Comparison of ENCODE assay signal across 8 cellular contexts in genomic region chr12:57109207-57110160, GRCh38. TPM values are rescaled to one million over a fixed set of nuclear protein-coding genes. Genes with fewer than 3 reads are reported as not detected.
DNase-seq lines count a peak whose midpoint lies in the region; ATAC-seq and TF ChIP-seq lines count a peak whose summit lies in the region.

No MANE protein-coding gene starts in this region.

- no peak for TF ChIP-seq CTCF in SK-N-SH (IDR thresholded peaks at IDR 0.05)

- no peaks in the 10 kb centered on the region for H3K79me2 ChIP-seq in SK-N-SH (ENCODE audit: insufficient read depth)

- H3K9me3 Mint-ChIP-seq in activated naive CD8-positive, alpha-beta T cell treated with anti-CD3 and anti-CD28 coated beads, Interleukin-2, amount 50 U/mL, for 24 hours, result no peaks in the 10 kb centered on the region

- H3K36me3 Mint-ChIP-seq in activated naive CD8-positive, alpha-beta T cell treated with anti-CD3 and anti-CD28 coated beads, Interleukin-2, amount 50 U/mL, for 24 hours (ENCODE audit: low read depth), result peaks cover 49% of the 10 kb centered on the region

- H3K9me2 ChIP-seq in SK-N-SH, result no peaks in the 10 kb centered on the region

- H3K27ac ChIP-seq in SK-N-SH (ENCODE audit: low read depth in 2 of 2, low read length in 1 of 2) (no peak overlapping the region), layer of hippocampus (ENCODE audit: low read depth, low read length) (peak overlapping the region; percentile 95), substantia nigra (ENCODE audit: low read depth, low read length, poor library complexity, severe bottlenecking) (peak overlapping the region; percentile 9)

- H3K9ac ChIP-seq in SK-N-SH, result no peak overlapping the region

- H3K4me3 Mint-ChIP-seq in activated naive CD8-positive, alpha-beta T cell treated with anti-CD3 and anti-CD28 coated beads, Interleukin-2, amount 50 U/mL, for 24 hours, result peak overlapping the region; percentile 98

- H2AFZ ChIP-seq in SK-N-SH (ENCODE audit: low read depth), result no peak overlapping the region

- H3K9me3 ChIP-seq in SK-N-SH, result no peaks in the 10 kb centered on the region

- POLR2A ChIA-PET in SK-N-SH (lab: Yijun Ruan, JAX), result no interaction called here

- no peak overlapping the region for H3K4me2 ChIP-seq in SK-N-SH

- no peaks in the 10 kb centered on the region for H4K20me1 ChIP-seq in SK-N-SH (ENCODE audit: insufficient read depth)

- TF ChIP-seq RAD21 in SK-N-SH (IDR thresholded peaks at IDR 0.05; ENCODE audit: low read length), result no peak

- CTCF ChIA-PET in SK-N-SH (lab: Yijun Ruan, JAX), result interaction anchor here (0.6 to 23.2 kb wide), 11 partner anchors 16 to 887 kb away, joined by 3 to 339 read pairs (median 43); partner anchors contain the start of genes NAB2, NEMP1 and ZBTB39

- H3F3A ChIP-seq in SK-N-SH (replicated peaks; ENCODE audit: insufficient read depth), result no peaks in the 10 kb centered on the region

- H3K4me1 Mint-ChIP-seq in activated naive CD8-positive, alpha-beta T cell treated with anti-CD3 and anti-CD28 coated beads, Interleukin-2, amount 50 U/mL, for 24 hours, result peaks cover 60% of the 10 kb centered on the region

- H3K27ac Mint-ChIP-seq in activated naive CD8-positive, alpha-beta T cell treated with anti-CD3 and anti-CD28 coated beads, Interleukin-2, amount 50 U/mL, for 24 hours, result peak overlapping the region; percentile 96

- peaks cover 0 to 9% of the 10 kb centered on the region in 2 experiments; a peak in 2 of 4 replicates for H3K4me1 ChIP-seq in SK-N-SH (ENCODE audit: control insufficient read depth in 1 of 2, insufficient read depth in 2 of 2, low read depth in 1 of 2, low read length in 1 of 2)

- H3K27me3 ChIP-seq in SK-N-SH (ENCODE audit: insufficient read depth) (no peaks in the 10 kb centered on the region), layer of hippocampus (ENCODE audit: control insufficient read depth, insufficient read depth, low read length) (no peaks in the 10 kb centered on the region)

- H3K4me3 ChIP-seq in SK-N-SH (ENCODE audit: low read depth in 2 of 2, low read length in 1 of 2), result no peak overlapping the region

- TF ChIP-seq EP300 in SK-N-SH (IDR thresholded peaks at IDR 0.05; ENCODE audit: borderline replicate concordance in 1 of 2, low read depth in 1 of 2, low read length in 1 of 2), result no peak

- ATAC-seq in SK-N-SH treated with all-trans-retinoic acid at 6 μM for 48 hours (no peak), GM18498 (IDR thresholded peaks at IDR 0.05; ENCODE audit: unreplicated experiment) (no peak)
- ATAC-seq in activated naive CD8-positive, alpha-beta T cell treated with anti-CD3 and anti-CD28 coated beads, Interleukin-2, amount 50 U/mL, for 24 hours, result no peak

- peak; percentile 3 for DNase-seq in SK-N-SH
- no peak for DNase-seq in activated naive CD8-positive, alpha-beta T cell treated with anti-CD3 and anti-CD28 coated beads, Interleukin-2, amount 50 U/mL, for 24 hours
- no peak for DNase-seq in substantia nigra (lab: John Stamatoyannopoulos, UW)
- DNase-seq in DMS153 (lab: John Stamatoyannopoulos, UW), result no peak
- DNase-seq in mesenteric fat pad (ENCODE audit: low spot score), result no peak

- H3K27me3 Mint-ChIP-seq in activated naive CD8-positive, alpha-beta T cell treated with anti-CD3 and anti-CD28 coated beads, Interleukin-2, amount 50 U/mL, for 24 hours, result no peaks in the 10 kb centered on the region

- no peaks in the 10 kb centered on the region for H3K36me3 ChIP-seq in SK-N-SH (replicated peaks in 1 of 2; ENCODE audit: control insufficient read depth in 1 of 2, insufficient read depth in 2 of 2, low read length in 1 of 2)

- WGBS in SK-N-SH (ENCODE audit: low lambda C conversion rate), result 82% methylated on average over 8 of the region's 8 CpGs

TF ChIP-seq in SK-N-SH, 30 proteins besides CTCF, POLR2A, EP300 and RAD21:
- TF ChIP-seq GATA2 (CRISPR knock-in tag; IDR thresholded peaks at IDR 0.05), result no peak

TF ChIP-seq in SK-N-SH treated with all-trans-retinoic acid at 6 μM for 48 hours, 23 proteins besides CTCF, POLR2A, EP300 and RAD21:
- no peak for TF ChIP-seq ESRRG (CRISPR knock-in tag; IDR thresholded peaks at IDR 0.05)
- TF ChIP-seq, protein P1, sequence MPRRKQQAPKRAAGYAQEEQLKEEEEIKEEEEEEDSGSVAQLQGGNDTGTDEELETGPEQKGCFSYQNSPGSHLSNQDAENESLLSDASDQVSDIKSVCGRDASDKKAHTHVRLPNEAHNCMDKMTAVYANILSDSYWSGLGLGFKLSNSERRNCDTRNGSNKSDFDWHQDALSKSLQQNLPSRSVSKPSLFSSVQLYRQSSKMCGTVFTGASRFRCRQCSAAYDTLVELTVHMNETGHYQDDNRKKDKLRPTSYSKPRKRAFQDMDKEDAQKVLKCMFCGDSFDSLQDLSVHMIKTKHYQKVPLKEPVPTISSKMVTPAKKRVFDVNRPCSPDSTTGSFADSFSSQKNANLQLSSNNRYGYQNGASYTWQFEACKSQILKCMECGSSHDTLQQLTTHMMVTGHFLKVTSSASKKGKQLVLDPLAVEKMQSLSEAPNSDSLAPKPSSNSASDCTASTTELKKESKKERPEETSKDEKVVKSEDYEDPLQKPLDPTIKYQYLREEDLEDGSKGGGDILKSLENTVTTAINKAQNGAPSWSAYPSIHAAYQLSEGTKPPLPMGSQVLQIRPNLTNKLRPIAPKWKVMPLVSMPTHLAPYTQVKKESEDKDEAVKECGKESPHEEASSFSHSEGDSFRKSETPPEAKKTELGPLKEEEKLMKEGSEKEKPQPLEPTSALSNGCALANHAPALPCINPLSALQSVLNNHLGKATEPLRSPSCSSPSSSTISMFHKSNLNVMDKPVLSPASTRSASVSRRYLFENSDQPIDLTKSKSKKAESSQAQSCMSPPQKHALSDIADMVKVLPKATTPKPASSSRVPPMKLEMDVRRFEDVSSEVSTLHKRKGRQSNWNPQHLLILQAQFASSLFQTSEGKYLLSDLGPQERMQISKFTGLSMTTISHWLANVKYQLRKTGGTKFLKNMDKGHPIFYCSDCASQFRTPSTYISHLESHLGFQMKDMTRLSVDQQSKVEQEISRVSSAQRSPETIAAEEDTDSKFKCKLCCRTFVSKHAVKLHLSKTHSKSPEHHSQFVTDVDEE (CRISPR knock-in tag; IDR thresholded peaks at IDR 0.05), result no peak
- TF ChIP-seq RARB (CRISPR knock-in tag; IDR thresholded peaks at IDR 0.05), result no peak
- TF ChIP-seq GLIS3 (CRISPR knock-in tag; IDR thresholded peaks at IDR 0.05), result no peak
- TF ChIP-seq, protein P2, sequence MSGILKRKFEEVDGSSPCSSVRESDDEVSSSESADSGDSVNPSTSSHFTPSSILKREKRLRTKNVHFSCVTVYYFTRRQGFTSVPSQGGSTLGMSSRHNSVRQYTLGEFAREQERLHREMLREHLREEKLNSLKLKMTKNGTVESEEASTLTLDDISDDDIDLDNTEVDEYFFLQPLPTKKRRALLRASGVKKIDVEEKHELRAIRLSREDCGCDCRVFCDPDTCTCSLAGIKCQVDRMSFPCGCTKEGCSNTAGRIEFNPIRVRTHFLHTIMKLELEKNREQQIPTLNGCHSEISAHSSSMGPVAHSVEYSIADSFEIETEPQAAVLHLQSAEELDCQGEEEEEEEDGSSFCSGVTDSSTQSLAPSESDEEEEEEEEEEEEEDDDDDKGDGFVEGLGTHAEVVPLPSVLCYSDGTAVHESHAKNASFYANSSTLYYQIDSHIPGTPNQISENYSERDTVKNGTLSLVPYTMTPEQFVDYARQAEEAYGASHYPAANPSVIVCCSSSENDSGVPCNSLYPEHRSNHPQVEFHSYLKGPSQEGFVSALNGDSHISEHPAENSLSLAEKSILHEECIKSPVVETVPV (CRISPR knock-in tag; IDR thresholded peaks at IDR 0.05), result no peak
- no peak for TF ChIP-seq ZNF565 (CRISPR knock-in tag; conservative IDR thresholded peaks at IDR 0.05; ENCODE audit: low read depth)

RNA-seq across cellular contexts. Expression of gene STAT6, which starts 1.7 kb away (rescaled TPM):
- 0.15 and 0.42 TPM in 2 replicates for polyA plus RNA-seq in SK-N-SH (2012; rRNA removed)
- polyA plus RNA-seq in SK-N-SH (2012; cell fraction: cytosol; rRNA removed), result 0.05 and 0.19 TPM in 2 replicates
- polyA plus RNA-seq in SK-N-SH (2012; cell fraction: nucleus; rRNA removed), result 0.73 and 0.83 TPM in 2 replicates
- 164 TPM for total RNA-seq in mesenteric fat pad

RNA-seq across cellular contexts. Expression of gene LRP1, which starts 18.8 kb away (rescaled TPM):
- polyA plus RNA-seq in SK-N-SH (2012; rRNA removed), result 18.8 and 55.0 TPM in 2 replicates
- 22.3 and 34.9 TPM in 2 replicates for polyA plus RNA-seq in SK-N-SH (2012; cell fraction: cytosol; rRNA removed)
- 127 and 168 TPM in 2 replicates for polyA plus RNA-seq in SK-N-SH (2012; cell fraction: nucleus; rRNA removed)
- 954 TPM for total RNA-seq in mesenteric fat pad

RNA-seq across cellular contexts. Expression of gene NAB2, which starts 20.6 kb away (rescaled TPM):
- 23.7 and 24.9 TPM in 2 replicates for polyA plus RNA-seq in SK-N-SH (2012; rRNA removed)
- 12.7 and 18.9 TPM in 2 replicates for polyA plus RNA-seq in SK-N-SH (2012; cell fraction: cytosol; rRNA removed)
- 24.3 and 28.0 TPM in 2 replicates for polyA plus RNA-seq in SK-N-SH (2012; cell fraction: nucleus; rRNA removed)
- total RNA-seq in mesenteric fat pad, result 22.1 TPM

RNA-seq across cellular contexts. Expression of gene NEMP1, which starts 30.9 kb away (rescaled TPM):
- polyA plus RNA-seq in SK-N-SH (2012; rRNA removed), result 6.2 and 8.8 TPM in 2 replicates
- 7.0 and 7.1 TPM in 2 replicates for polyA plus RNA-seq in SK-N-SH (2012; cell fraction: cytosol; rRNA removed)
- 13.4 and 24.8 TPM in 2 replicates for polyA plus RNA-seq in SK-N-SH (2012; cell fraction: nucleus; rRNA removed)
- total RNA-seq in mesenteric fat pad, result 8.6 TPM

RNA-seq across cellular contexts. Expression of gene LRP1-AS, which starts 37.9 kb away (rescaled TPM):
- not detected in 2 replicates for polyA plus RNA-seq in SK-N-SH (2012; rRNA removed)
- not detected in 2 replicates for polyA plus RNA-seq in SK-N-SH (2012; cell fraction: cytosol; rRNA removed)
- polyA plus RNA-seq in SK-N-SH (2012; cell fraction: nucleus; rRNA removed), result not detected in 2 replicates
- not detected for total RNA-seq in mesenteric fat pad

Comparison
In these comparisons a context has a peak if more than half of its experiments do, and no peak if none do; other contexts are left out.
1. H3K27ac ChIP-seq: peak in layer of hippocampus (single experiment) and substantia nigra (single experiment); none in SK-N-SH (0 of 2).